ENCODE assay signal across 8 cellular contexts in the genomic region with DNA sequence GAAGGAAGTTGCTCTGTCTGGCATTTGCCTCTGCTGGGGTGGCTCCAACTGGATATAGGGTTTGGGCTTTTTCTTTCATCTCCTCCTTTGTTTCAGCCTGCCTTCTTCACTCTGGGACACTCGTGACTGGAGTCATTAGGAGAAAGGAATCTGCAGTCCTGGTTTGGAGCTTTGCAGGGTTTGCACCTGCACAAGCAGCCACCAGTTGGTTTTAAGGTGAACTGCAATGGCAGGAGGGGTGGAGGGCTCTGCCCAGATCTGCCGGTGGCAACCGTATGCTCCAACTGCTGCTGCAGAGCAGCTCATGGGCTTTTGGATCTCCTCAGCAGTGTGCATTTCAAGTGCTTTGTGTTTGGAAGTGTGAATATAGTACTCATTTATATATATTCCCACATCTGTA.
A peak's percentile ranks its signal among the peaks of the same experiment; 100 is the strongest.
DNase-seq lines count a peak whose midpoint lies in the region; ATAC-seq and TF ChIP-seq lines count a peak whose summit lies in the region.

No MANE protein-coding gene starts in this region.

- peaks cover 67% of the 10 kb centered on the region for H3K4me1 ChIP-seq in Loucy (ENCODE audit: insufficient read depth, low read length, poor library complexity, severe bottlenecking)
- peaks cover 34% of the 10 kb centered on the region for H3K4me1 ChIP-seq in HAP-1

- H3K79me2 ChIP-seq in Loucy (ENCODE audit: insufficient read depth, low read length): peaks cover 74% of the 10 kb centered on the region

- no peaks in the 10 kb centered on the region for H3K27me3 ChIP-seq in Loucy (ENCODE audit: insufficient read depth, low read length, poor library complexity, severe bottlenecking)
- H3K27me3 ChIP-seq in HAP-1 (ENCODE audit: low read depth): no peaks in the 10 kb centered on the region

- ATAC-seq in natural killer cell (no peak), GM21423 (IDR thresholded peaks at IDR 0.05; ENCODE audit: unreplicated experiment) (no peak)

- DNase-seq in NCI-H82 (lab: John Stamatoyannopoulos, UW): peak; percentile 37
- DNase-seq in NCI-H82 treated with DMSO at 0.1 percent for 48 hours (lab: John Stamatoyannopoulos, UW; ENCODE audit: unreplicated experiment): no peak
- DNase-seq in activated naive CD8-positive, alpha-beta T cell treated with anti-CD3 and anti-CD28 coated beads for 36 hours: no peak
- DNase-seq in natural killer cell: no peak
- DNase-seq in HAP-1 (ENCODE audit: low spot score in 2 of 2): no peak
- no peak for DNase-seq in AG08395 (ENCODE audit: low spot score)

- no peaks in the 10 kb centered on the region for H3K9me3 ChIP-seq in Loucy (ENCODE audit: insufficient read depth, low read depth, low read length)
- H3K9me3 ChIP-seq in HAP-1: no peaks in the 10 kb centered on the region

- peaks cover 62% of the 10 kb centered on the region for H4K20me1 ChIP-seq in Loucy (ENCODE audit: insufficient read depth, low read length, poor library complexity, severe bottlenecking)

- H3K27me3 Mint-ChIP-seq in activated naive CD8-positive, alpha-beta T cell treated with anti-CD3 and anti-CD28 coated beads for 36 hours: no peaks in the 10 kb centered on the region
- no peaks in the 10 kb centered on the region for H3K27me3 Mint-ChIP-seq in natural killer cell (ENCODE audit: low read depth in 2 of 2)

- peaks cover 5% of the 10 kb centered on the region for H3K36me3 Mint-ChIP-seq in activated naive CD8-positive, alpha-beta T cell treated with anti-CD3 and anti-CD28 coated beads for 36 hours
- H3K36me3 Mint-ChIP-seq in natural killer cell: no peaks in the 10 kb centered on the region

- H2AFZ ChIP-seq in Loucy (ENCODE audit: low read length): no peak overlapping the region

- peak overlapping the region; percentile 91 for H3K4me3 ChIP-seq in Loucy (ENCODE audit: low read length, poor library complexity, severe bottlenecking)
- H3K4me3 ChIP-seq in HAP-1: no peak overlapping the region

- in situ Hi-C loops in HAP-1 (cut with MboI; ENCODE audit: low sequenced_read_pairs): loop anchor here (10.0 kb wide), 1 partner anchor 112 kb away; no protein-coding TSS in a partner anchor

- TF ChIP-seq CTCF in Loucy (conservative IDR thresholded peaks at IDR 0.05; ENCODE audit: low read length) (peak; percentile 44; the same call in 1 of the 2 replicates), natural killer cell (IDR thresholded peaks at IDR 0.05) (no peak)

- intact Hi-C loops in natural killer cell (cut with micrococcal nuclease): loop anchor here (10.0 kb wide), 1 partner anchor 542 kb away; no protein-coding TSS in a partner anchor

- H3K9me2 ChIP-seq in Loucy (replicated peaks; ENCODE audit: low read depth, low read length): no peaks in the 10 kb centered on the region

- no peaks in the 10 kb centered on the region for H3K9me3 Mint-ChIP-seq in activated naive CD8-positive, alpha-beta T cell treated with anti-CD3 and anti-CD28 coated beads for 36 hours
- H3K9me3 Mint-ChIP-seq in natural killer cell: no peaks in the 10 kb centered on the region

- peaks cover 69% of the 10 kb centered on the region for H3K4me1 Mint-ChIP-seq in activated naive CD8-positive, alpha-beta T cell treated with anti-CD3 and anti-CD28 coated beads for 36 hours
- peaks cover 67 to 70% of the 10 kb centered on the region in 2 donors for H3K4me1 Mint-ChIP-seq in natural killer cell

- H3K36me3 ChIP-seq in Loucy (ENCODE audit: insufficient read depth, low read length): no peaks in the 10 kb centered on the region
- no peaks in the 10 kb centered on the region for H3K36me3 ChIP-seq in HAP-1 (replicated peaks)

- no peak overlapping the region for H3K27ac Mint-ChIP-seq in activated naive CD8-positive, alpha-beta T cell treated with anti-CD3 and anti-CD28 coated beads for 36 hours
- no peak overlapping the region for H3K27ac Mint-ChIP-seq in natural killer cell

- H3K4me2 ChIP-seq in Loucy (ENCODE audit: low read depth, low read length, poor library complexity, severe bottlenecking): peak overlapping the region; percentile 94

- H3K4me3 Mint-ChIP-seq in activated naive CD8-positive, alpha-beta T cell treated with anti-CD3 and anti-CD28 coated beads for 36 hours: peak overlapping the region; percentile 18
- peak overlapping the region; percentile 83 for H3K4me3 Mint-ChIP-seq in natural killer cell

- peaks cover 4% of the 10 kb centered on the region; the same call in 1 of the 2 replicates for H3F3A ChIP-seq in Loucy (ENCODE audit: low read depth)

- H3K9ac ChIP-seq in Loucy (ENCODE audit: low read depth, low read length, poor library complexity, severe bottlenecking): peak overlapping the region; percentile 52
